In genomic region chrX:70089575-70090297, GRCh38 we compare ENCODE assay signal across 21 cellular contexts. TPM values are rescaled to one million over a fixed set of nuclear protein-coding genes. Genes with fewer than 3 reads are reported as not detected.
DNase-seq lines count a peak whose midpoint lies in the region; FAIRE-seq and TF ChIP-seq lines count a peak whose summit lies in the region.
"Had no signal": no experiment of that assay in that cellular context is flagged by ENCODE, and none has a peak within 500 bp of the region (broad histone marks: within the 10 kb centered on the region; RNA-seq: fewer than 3 reads in every experiment).

No MANE protein-coding gene starts in this region.

- TF ChIP-seq CTCF in AG04449 (IDR thresholded peaks at IDR 0.05; ENCODE audit: insufficient read depth, low read length, missing control alignments) (no peak), astrocyte (IDR thresholded peaks at IDR 0.05; ENCODE audit: insufficient read depth, low read depth, low read length) (no peak), foreskin fibroblast (IDR thresholded peaks at IDR 0.05; ENCODE audit: low read depth, low read length) (no peak), Peyer's patch (IDR thresholded peaks at IDR 0.05) (no peak)

- POLR2A ChIA-PET in AG04449 (lab: Yijun Ruan, JAX): no interaction called here

- no peak overlapping the region for H3K4me3 ChIP-seq in AG04449 (ENCODE audit: low read depth, low read length)
- H3K4me3 ChIP-seq in GM23248: no peak overlapping the region
- H3K4me3 ChIP-seq in astrocyte (ENCODE audit: insufficient read depth, low read depth, low read length): no peak overlapping the region
- H3K4me3 ChIP-seq in foreskin fibroblast (ENCODE audit: low read depth in 1 of 2, low read length in 2 of 2): no peak overlapping the region
- H3K4me3 ChIP-seq in Peyer's patch: no peak overlapping the region
- H3K4me3 ChIP-seq: PC-9, thoracic aorta had no signal

- H3K4me1 ChIP-seq in GM23248 (ENCODE audit: insufficient read depth) (peaks cover 22% of the 10 kb centered on the region), astrocyte (ENCODE audit: insufficient read depth, low read length) (no peaks in the 10 kb centered on the region), Peyer's patch (no peaks in the 10 kb centered on the region)

- H3K4me1 Mint-ChIP-seq in astrocyte (ENCODE audit: low read depth, unreplicated experiment): peaks cover 6% of the 10 kb centered on the region

- no peak overlapping the region for H3K9ac ChIP-seq in GM23248
- H3K9ac ChIP-seq in astrocyte (ENCODE audit: low read length): no peak overlapping the region

- in situ Hi-C loops in GM23248 (cut with MboI): loop anchor here (10.0 to 25.0 kb wide), 2 partner anchors 55 to 552 kb away; no protein-coding TSS in a partner anchor

- H3K36me3 ChIP-seq in GM23248 (ENCODE audit: low read depth) (no peaks in the 10 kb centered on the region), astrocyte (ENCODE audit: insufficient read depth, low read length) (no peaks in the 10 kb centered on the region), Peyer's patch (no peaks in the 10 kb centered on the region)
- H3K36me3 ChIP-seq: thoracic aorta had no signal

- peak; percentile 90 for FAIRE-seq in astrocyte (lab: Jason Lieb, UNC)
- FAIRE-seq: A204.1, GM19239 had no signal

- H3K27me3 Mint-ChIP-seq in astrocyte (ENCODE audit: low read depth, unreplicated experiment): peaks cover 5% of the 10 kb centered on the region

- H3K27ac ChIP-seq in GM23248 (peak overlapping the region; percentile 30), astrocyte (ENCODE audit: low read depth, low read length) (no peak overlapping the region), Peyer's patch (no peak overlapping the region)
- H3K27ac ChIP-seq: PC-9, thoracic aorta had no signal

- H3K79me2 ChIP-seq in GM23248 (ENCODE audit: insufficient read depth) (no peaks in the 10 kb centered on the region), astrocyte (ENCODE audit: insufficient read depth, low read length) (no peaks in the 10 kb centered on the region)

- no peak overlapping the region for H3K4me3 Mint-ChIP-seq in astrocyte (ENCODE audit: unreplicated experiment)
- H3K4me3 Mint-ChIP-seq: activated naive CD8-positive, alpha-beta T cell treated with anti-CD3 and anti-CD28 coated beads, Interleukin-2, amount 10 ng/mL, durations not matched to agents 7 days and 5 days; activated T-helper 17 cell treated with anti-CD3 and anti-CD28 coated beads, Interleukin-2, amount 50 U/mL, for 72 hours; CD8-positive, alpha-beta T cell had no signal

- WGBS in GM23248 (ENCODE audit: low coverage in 1 of 2, low lambda C conversion rate in 2 of 2, missing lambda C conversion rate in 2 of 2), 2 experiments: 0% methylated on average over 1 of the region's 1 CpG

- peaks cover 7% of the 10 kb centered on the region; the same call in 1 of the 2 replicates for H3F3A ChIP-seq in GM23248 (ENCODE audit: insufficient read depth)

- H3K36me3 Mint-ChIP-seq in astrocyte (ENCODE audit: low read depth, unreplicated experiment): no peaks in the 10 kb centered on the region
- H3K36me3 Mint-ChIP-seq: activated naive CD8-positive, alpha-beta T cell treated with anti-CD3 and anti-CD28 coated beads, Interleukin-2, amount 10 ng/mL, durations not matched to agents 7 days and 5 days; CD8-positive, alpha-beta T cell had no signal

- H3K27me3 ChIP-seq in GM23248 (replicated peaks; ENCODE audit: insufficient read depth) (no peaks in the 10 kb centered on the region), astrocyte (ENCODE audit: insufficient read depth, low read length) (no peaks in the 10 kb centered on the region), Peyer's patch (no peaks in the 10 kb centered on the region)

- H4K20me1 ChIP-seq in GM23248 (ENCODE audit: insufficient read depth): no peaks in the 10 kb centered on the region
- H4K20me1 ChIP-seq in astrocyte (ENCODE audit: insufficient read depth, low read length): no peaks in the 10 kb centered on the region

- CTCF ChIA-PET in AG04449 (lab: Yijun Ruan, JAX): interaction anchor here (0.9 to 1.7 kb wide), 2 partner anchors 8 to 552 kb away, joined by 3 to 4 read pairs; no protein-coding TSS in a partner anchor

- H3K4me2 ChIP-seq in GM23248 (ENCODE audit: unreplicated experiment) (no peak overlapping the region), astrocyte (ENCODE audit: low read length) (peak overlapping the region; percentile 15)
- H3K4me2 ChIP-seq: PC-9 had no signal

- no peaks in the 10 kb centered on the region for H3K9me3 ChIP-seq in GM23248 (ENCODE audit: low read depth)
- H3K9me3 ChIP-seq in astrocyte (ENCODE audit: insufficient read depth, low read depth, low read length): no peaks in the 10 kb centered on the region
- H3K9me3 ChIP-seq in Peyer's patch: no peaks in the 10 kb centered on the region
- H3K9me3 ChIP-seq: thoracic aorta had no signal

- TF ChIP-seq POLR2A in Peyer's patch (IDR thresholded peaks at IDR 0.05) (no peak), erythroblast (IDR thresholded peaks at IDR 0.05; ENCODE audit: low read length) (no peak)

- no peak overlapping the region; the same call in 1 of the 2 replicates for H2AFZ ChIP-seq in GM23248
- H2AFZ ChIP-seq in astrocyte (ENCODE audit: low read depth, low read length): no peak overlapping the region
- H2AFZ ChIP-seq: PC-9 had no signal

- no peaks in the 10 kb centered on the region for H3K9me3 Mint-ChIP-seq in astrocyte (ENCODE audit: unreplicated experiment)
- H3K9me3 Mint-ChIP-seq: activated naive CD8-positive, alpha-beta T cell treated with anti-CD3 and anti-CD28 coated beads, Interleukin-2, amount 10 ng/mL, durations not matched to agents 7 days and 5 days; activated T-helper 17 cell treated with anti-CD3 and anti-CD28 coated beads, Interleukin-2, amount 50 U/mL, for 72 hours; CD8-positive, alpha-beta T cell had no signal

- no peaks in the 10 kb centered on the region for H3K9me2 ChIP-seq in GM23248 (ENCODE audit: insufficient read depth)

- H3K27ac Mint-ChIP-seq in astrocyte (ENCODE audit: unreplicated experiment): no peak overlapping the region
- H3K27ac Mint-ChIP-seq: activated naive CD8-positive, alpha-beta T cell treated with anti-CD3 and anti-CD28 coated beads, Interleukin-2, amount 10 ng/mL, durations not matched to agents 7 days and 5 days; activated T-helper 17 cell treated with anti-CD3 and anti-CD28 coated beads, Interleukin-2, amount 50 U/mL, for 72 hours; CD8-positive, alpha-beta T cell had no signal

- peak; percentile 2 for DNase-seq in AG04449 (ENCODE audit: low read depth, low spot score)
- DNase-seq in GM23248: peak; percentile 69
- peak; percentile 7 for DNase-seq in astrocyte (ENCODE audit: low read depth)
- peak; percentile 35 to 52 for DNase-seq in foreskin fibroblast
- DNase-seq in KG1 (lab: John Stamatoyannopoulos, UW): no peak
- DNase-seq in Peyer's patch: no peak
- DNase-seq in erythroblast (lab: John Stamatoyannopoulos, UW): no peak
- no peak for DNase-seq in central memory CD4-positive, alpha-beta T cell
- DNase-seq: activated naive CD8-positive, alpha-beta T cell treated with anti-CD3 and anti-CD28 coated beads, Interleukin-2, amount 10 ng/mL, durations not matched to agents 7 days and 5 days; CD8-positive, alpha-beta T cell; DND-41; Karpas-422; NCI-H1417; NCI-H774; PC-9 had no signal

RNA-seq across cellular contexts. Expression of gene OTUD6A, which starts 27.5 kb away (rescaled TPM):
- not detected in 2 replicates for total RNA-seq in GM23248 (2014; rRNA removed; shearing (Covaris generic))
- not detected in 2 replicates for polyA plus RNA-seq in GM23248 (2016; fragmentation: Nextera tagmentation; extraction: Ambion mirVana)
- total RNA-seq in astrocyte: not detected in 2 replicates
- total RNA-seq in Peyer's patch: not detected
- total RNA-seq: activated naive CD8-positive, alpha-beta T cell treated with anti-CD3 and anti-CD28 coated beads, Interleukin-2, amount 10 ng/mL, durations not matched to agents 7 days and 5 days; activated T-helper 17 cell treated with anti-CD3 and anti-CD28 coated beads, Interleukin-2, amount 50 U/mL, for 72 hours; cardiac septum; CD8-positive, alpha-beta T cell; fibroblast of villous mesenchyme; PC-9; thoracic aorta had no signal

RNA-seq across cellular contexts. Expression of gene AWAT2, which starts 40.0 kb away (rescaled TPM):
- not detected in 2 replicates for total RNA-seq in GM23248 (2014; rRNA removed; shearing (Covaris generic))
- not detected in 2 replicates for polyA plus RNA-seq in GM23248 (2016; fragmentation: Nextera tagmentation; extraction: Ambion mirVana)
- total RNA-seq in astrocyte (not detected in 2 replicates), Peyer's patch (not detected)
- total RNA-seq: activated naive CD8-positive, alpha-beta T cell treated with anti-CD3 and anti-CD28 coated beads, Interleukin-2, amount 10 ng/mL, durations not matched to agents 7 days and 5 days; activated T-helper 17 cell treated with anti-CD3 and anti-CD28 coated beads, Interleukin-2, amount 50 U/mL, for 72 hours; cardiac septum; CD8-positive, alpha-beta T cell; fibroblast of villous mesenchyme; PC-9; thoracic aorta had no signal

RNA-seq across cellular contexts. Expression of gene IGBP1, which starts 43.5 kb away (rescaled TPM):
- total RNA-seq in GM23248 (2014; rRNA removed; shearing (Covaris generic)): 57.3 and 59.1 TPM in 2 replicates
- 31.8 and 33.6 TPM in 2 replicates for polyA plus RNA-seq in GM23248 (2016; fragmentation: Nextera tagmentation; extraction: Ambion mirVana)
- total RNA-seq in astrocyte: 38.2 and 41.1 TPM in 2 replicates
- 10 to 100 TPM; 66.2 to 83.0 (median 72.8) TPM for total RNA-seq in Peyer's patch

Comparison
In these comparisons a context has a peak if more than half of its experiments do, and no peak if none do; other contexts are left out.
1. DNase-seq: peak in AG04449 (single experiment), GM23248 (single experiment), astrocyte (single experiment) and foreskin fibroblast (2 of 2); none in KG1 (single experiment), Peyer's patch (0 of 3), erythroblast (0 of 2) and central memory CD4-positive, alpha-beta T cell (single experiment).